ENCODE assay signal across 8 cellular contexts in genomic region chr22:22810018-22810427, GRCh38.
DNase-seq lines count a peak whose midpoint lies in the region; ATAC-seq and TF ChIP-seq lines count a peak whose summit lies in the region.

No MANE protein-coding gene starts in this region.

- H3K4me2 ChIP-seq in hepatocyte: no peak overlapping the region

- H3K27ac ChIP-seq in hepatocyte (no peak overlapping the region), left lung (no peak overlapping the region)

- H3K9me2 ChIP-seq in hepatocyte (replicated peaks; ENCODE audit: insufficient read depth): no peaks in the 10 kb centered on the region

- TF ChIP-seq CTCF in GM06990 (IDR thresholded peaks at IDR 0.05; ENCODE audit: insufficient read depth, low read length, poor library complexity, severe bottlenecking): peak; percentile 84
- peak; percentile 71 for TF ChIP-seq CTCF in hepatocyte (IDR thresholded peaks at IDR 0.05; ENCODE audit: poor library complexity)
- peak in 1 of 2 donors; percentile 50 for TF ChIP-seq CTCF in left lung (IDR thresholded peaks at IDR 0.05)

- H3K79me2 ChIP-seq in hepatocyte: no peaks in the 10 kb centered on the region

- H3K36me3 ChIP-seq in GM06990 (ENCODE audit: control insufficient read depth, insufficient read depth, low read length) (no peaks in the 10 kb centered on the region), hepatocyte (replicated peaks; ENCODE audit: insufficient read depth, low read depth) (no peaks in the 10 kb centered on the region), left lung (no peaks in the 10 kb centered on the region)

- H3K4me1 ChIP-seq in hepatocyte (ENCODE audit: insufficient read depth) (no peaks in the 10 kb centered on the region), left lung (no peaks in the 10 kb centered on the region)

- DNase-seq in GM06990 (ENCODE audit: extremely low read depth, insufficient read length): no peak
- DNase-seq in NCI-H526 treated with DMSO at 0.1 percent for 48 hours (lab: John Stamatoyannopoulos, UW): peak; percentile 1
- DNase-seq in activated gamma-delta T cell treated with Interleukin-2 at 50 U/mL for 16 hours: peak; percentile 69
- peak; percentile 77 for DNase-seq in hepatocyte (ENCODE audit: low spot score)
- DNase-seq in stimulated activated CD4-positive, alpha-beta T cell treated with anti-CD3 and anti-CD28 coated beads, Interleukin-1b, Interleukin-23, amount 100 ng/mL, for 1 hour (ENCODE audit: low read depth in 2 of 2): peak; percentile 48 to 68
- no peak for DNase-seq in mesenteric fat pad (ENCODE audit: low spot score)
- no peak for DNase-seq in left lung

- ATAC-seq in left lung (no peak), GM21381 (IDR thresholded peaks at IDR 0.05; ENCODE audit: unreplicated experiment) (no peak)

- H3K4me3 ChIP-seq in GM06990 (replicated peaks; ENCODE audit: low read depth, low read length) (no peak overlapping the region), hepatocyte (no peak overlapping the region), left lung (no peak overlapping the region)

- H3K9me3 ChIP-seq in hepatocyte (ENCODE audit: low read depth): no peaks in the 10 kb centered on the region
- no peaks in the 10 kb centered on the region for H3K9me3 ChIP-seq in left lung

- intact Hi-C loops in left lung (cut with DNase I): no loop called here

- no peaks in the 10 kb centered on the region for H3K27me3 ChIP-seq in GM06990 (replicated peaks; ENCODE audit: control insufficient read depth, insufficient read depth, low read length)
- H3K27me3 ChIP-seq in hepatocyte: peaks cover 12% of the 10 kb centered on the region
- H3K27me3 ChIP-seq in left lung: no peaks in the 10 kb centered on the region

- WGBS in hepatocyte (ENCODE audit: low lambda C conversion rate, missing lambda C conversion rate): 60% methylated on average over 5 of the region's 5 CpGs

- H2AFZ ChIP-seq in hepatocyte: no peak overlapping the region

- no peaks in the 10 kb centered on the region for H4K20me1 ChIP-seq in hepatocyte (ENCODE audit: insufficient read depth, poor library complexity, severe bottlenecking)

Comparison
In these comparisons a context has a peak if more than half of its experiments do, and no peak if none do; other contexts are left out.
1. DNase-seq: peak in NCI-H526 treated with DMSO at 0.1 percent for 48 hours (single experiment), activated gamma-delta T cell treated with Interleukin-2 at 50 U/mL for 16 hours (single experiment), hepatocyte (single experiment) and stimulated activated CD4-positive, alpha-beta T cell treated with anti-CD3 and anti-CD28 coated beads, Interleukin-1b, Interleukin-23, amount 100 ng/mL, for 1 hour (2 of 2); none in GM06990 (single experiment), mesenteric fat pad (single experiment) and left lung (0 of 2).